22 cellular contexts compared by ENCODE assay signal in the genomic region with DNA sequence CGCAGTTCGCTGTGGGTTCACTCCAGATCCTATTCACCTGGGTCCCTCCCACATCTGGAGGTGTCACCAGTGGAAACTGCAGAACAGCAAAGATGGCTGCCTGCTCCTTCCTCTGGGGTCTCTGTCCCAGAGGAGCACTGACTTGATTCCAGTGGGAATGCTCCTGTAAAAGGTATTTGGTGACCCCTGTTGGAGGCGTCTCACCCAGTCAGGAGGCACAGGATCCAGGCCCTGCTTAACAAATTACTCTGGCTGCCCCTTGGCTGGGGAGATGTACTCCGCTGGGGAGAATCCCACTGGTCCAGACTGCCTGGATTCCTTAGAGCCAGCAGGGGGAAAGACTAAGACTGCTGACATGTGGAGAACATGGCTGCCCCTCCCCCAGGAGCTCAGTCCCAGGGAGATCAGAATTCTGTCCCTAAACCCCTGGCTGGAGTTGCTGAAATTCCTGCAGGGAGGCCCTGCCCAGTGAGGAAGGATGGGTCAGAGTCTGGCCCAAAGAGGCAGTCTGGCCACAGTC.
DNase-seq lines count a peak whose midpoint lies in the region; ATAC-seq and TF ChIP-seq lines count a peak whose summit lies in the region.
"Had no signal": no experiment of that assay in that cellular context is flagged by ENCODE, and none has a peak within 500 bp of the region (broad histone marks: within the 10 kb centered on the region; RNA-seq: fewer than 3 reads in every experiment).

No MANE protein-coding gene starts in this region.

- H3K4me2 ChIP-seq in KMS-11: peak overlapping the region; percentile 32
- H3K4me2 ChIP-seq: A549; BLaER1 treated with 17β-estradiol and CSF1 and Interleukin-3, amounts not matched to agents 10 nM and 100 nM; GM23338 had no signal

- H3K4me1 Mint-ChIP-seq in endodermal cell: no peaks in the 10 kb centered on the region
- H3K4me1 Mint-ChIP-seq in nephron progenitor cell: peaks cover 8% of the 10 kb centered on the region
- H3K4me1 Mint-ChIP-seq: CD14-positive monocyte; CD8-positive, alpha-beta memory T cell; GM23338 had no signal

- no peaks in the 10 kb centered on the region for H3K36me3 ChIP-seq in KMS-11 (ENCODE audit: insufficient read depth)
- H3K36me3 ChIP-seq in endodermal cell (ENCODE audit: control insufficient read depth, insufficient read depth, low read length): no peaks in the 10 kb centered on the region
- H3K36me3 ChIP-seq: BE2C; BLaER1 treated with 17β-estradiol and CSF1 and Interleukin-3, amounts not matched to agents 10 nM and 100 nM had no signal

- no peak overlapping the region for H3K9ac ChIP-seq in KMS-11
- no peak overlapping the region for H3K9ac ChIP-seq in endodermal cell (ENCODE audit: extremely low read depth, low read length, poor library complexity, severe bottlenecking)
- H3K9ac ChIP-seq: BLaER1 treated with 17β-estradiol and CSF1 and Interleukin-3, amounts not matched to agents 10 nM and 100 nM had no signal

- H2AFZ ChIP-seq in KMS-11 (ENCODE audit: low read depth): no peak overlapping the region; the same call in 1 of the 2 replicates
- H2AFZ ChIP-seq: GM23338 had no signal

- H3K27ac Mint-ChIP-seq in endodermal cell (no peak overlapping the region), nephron progenitor cell (peak overlapping the region; percentile 75)
- H3K27ac Mint-ChIP-seq: CD14-positive monocyte; CD4-positive, alpha-beta T cell; CD8-positive, alpha-beta memory T cell; GM23338 had no signal

- H3K27me3 Mint-ChIP-seq in endodermal cell (ENCODE audit: insufficient read depth): peaks cover 6% of the 10 kb centered on the region
- no peaks in the 10 kb centered on the region for H3K27me3 Mint-ChIP-seq in nephron progenitor cell (ENCODE audit: low read depth, poor library complexity)
- H3K27me3 Mint-ChIP-seq: CD4-positive, alpha-beta T cell; CD8-positive, alpha-beta memory T cell had no signal

- H3K36me3 Mint-ChIP-seq in endodermal cell (ENCODE audit: low read depth) (no peaks in the 10 kb centered on the region), nephron progenitor cell (ENCODE audit: low read depth) (no peaks in the 10 kb centered on the region)
- H3K36me3 Mint-ChIP-seq: CD14-positive monocyte; CD8-positive, alpha-beta memory T cell had no signal

- peaks cover 32% of the 10 kb centered on the region for H3K9me3 ChIP-seq in endodermal cell (ENCODE audit: control insufficient read depth, low read length)
- H3K9me3 ChIP-seq: A549, BE2C had no signal

- no peaks in the 10 kb centered on the region for H4K20me1 ChIP-seq in KMS-11 (ENCODE audit: insufficient read depth)
- H4K20me1 ChIP-seq: BLaER1 treated with 17β-estradiol and CSF1 and Interleukin-3, amounts not matched to agents 10 nM and 100 nM had no signal

- no peak for TF ChIP-seq CTCF in KMS-11 (conservative IDR thresholded peaks at IDR 0.05; ENCODE audit: low read depth, low read length)
- TF ChIP-seq CTCF in endodermal cell (conservative IDR thresholded peaks at IDR 0.05): peak; percentile 64
- TF ChIP-seq CTCF in nephron progenitor cell (IDR thresholded peaks at IDR 0.05): no peak
- no peak for TF ChIP-seq CTCF in foreskin fibroblast (IDR thresholded peaks at IDR 0.05; ENCODE audit: low read depth, low read length)

- H3K27me3 ChIP-seq in KMS-11 (ENCODE audit: insufficient read depth, low read depth): no peaks in the 10 kb centered on the region
- no peaks in the 10 kb centered on the region for H3K27me3 ChIP-seq in endodermal cell (ENCODE audit: control insufficient read depth, insufficient read depth, low read length, poor library complexity, severe bottlenecking)
- H3K27me3 ChIP-seq: BE2C; BLaER1 treated with 17β-estradiol and CSF1 and Interleukin-3, amounts not matched to agents 10 nM and 100 nM had no signal

- H3K9me3 Mint-ChIP-seq in endodermal cell: peaks cover 9% of the 10 kb centered on the region
- H3K9me3 Mint-ChIP-seq in nephron progenitor cell: peaks cover 38% of the 10 kb centered on the region

- H3K4me3 ChIP-seq in KMS-11 (IDR thresholded peaks at IDR 0.05; ENCODE audit: insufficient read depth, low read depth, low read length) (no peak overlapping the region), endodermal cell (ENCODE audit: low read length) (no peak overlapping the region), foreskin fibroblast (ENCODE audit: low read depth in 1 of 2, low read length in 2 of 2) (no peak overlapping the region)
- H3K4me3 ChIP-seq: A549; BLaER1 treated with 17β-estradiol and CSF1 and Interleukin-3, amounts not matched to agents 10 nM and 100 nM; GM23338 had no signal

- no peak overlapping the region for H3K27ac ChIP-seq in KMS-11
- no peak overlapping the region for H3K27ac ChIP-seq in endodermal cell (ENCODE audit: low read depth, low read length)
- H3K27ac ChIP-seq: A549; BLaER1 treated with 17β-estradiol and CSF1 and Interleukin-3, amounts not matched to agents 10 nM and 100 nM had no signal

- H3K4me3 Mint-ChIP-seq in endodermal cell: no peak overlapping the region
- no peak overlapping the region for H3K4me3 Mint-ChIP-seq in nephron progenitor cell
- H3K4me3 Mint-ChIP-seq: CD14-positive monocyte; CD4-positive, alpha-beta T cell; CD8-positive, alpha-beta memory T cell; GM23338 had no signal

- WGBS in endodermal cell (ENCODE audit: insufficient coverage in 1 of 2, insufficient read length in 1 of 2), 2 experiments: 84% methylated on average over 4 of the region's 4 CpGs; no CpG with 5 or more reads in 1 of the 2 experiments

- DNase-seq in ELF-1 (ENCODE audit: low read depth, low spot score) (peak; percentile 29), endodermal cell (peak; percentile 69), nephron progenitor cell (no peak), foreskin fibroblast (no peak)
- DNase-seq: 8988T; ACHN; AML-193; BE2C; CD4-positive, alpha-beta T cell; CD8-positive, alpha-beta memory T cell; DMS 273 treated with DMSO at 0.1 percent for 48 hours; DMS79; EL; GF-D8; HCEC 1CT had no signal

- ATAC-seq in GM18868 (IDR thresholded peaks at IDR 0.05; ENCODE audit: unreplicated experiment): no peak
- no peak for ATAC-seq in GM18511 (IDR thresholded peaks at IDR 0.05; ENCODE audit: unreplicated experiment)
- ATAC-seq: A549, GM23338 had no signal

- peaks cover 81% of the 10 kb centered on the region for H3K4me1 ChIP-seq in KMS-11 (ENCODE audit: low read depth, poor library complexity, severe bottlenecking)
- H3K4me1 ChIP-seq in endodermal cell (ENCODE audit: control insufficient read depth, insufficient read depth, low read length): no peaks in the 10 kb centered on the region
- H3K4me1 ChIP-seq: A549; BE2C; BLaER1 treated with 17β-estradiol and CSF1 and Interleukin-3, amounts not matched to agents 10 nM and 100 nM had no signal

- no peaks in the 10 kb centered on the region for H3K79me2 ChIP-seq in KMS-11 (ENCODE audit: insufficient read depth, low read depth)

Comparison
In these comparisons a context has a peak if more than half of its experiments do, and no peak if none do; other contexts are left out.
1. DNase-seq: peak in ELF-1 (single experiment) and endodermal cell (single experiment); none in nephron progenitor cell (single experiment) and foreskin fibroblast (0 of 2).